ENCODE assay signal across 1 cellular context in the genomic region with DNA sequence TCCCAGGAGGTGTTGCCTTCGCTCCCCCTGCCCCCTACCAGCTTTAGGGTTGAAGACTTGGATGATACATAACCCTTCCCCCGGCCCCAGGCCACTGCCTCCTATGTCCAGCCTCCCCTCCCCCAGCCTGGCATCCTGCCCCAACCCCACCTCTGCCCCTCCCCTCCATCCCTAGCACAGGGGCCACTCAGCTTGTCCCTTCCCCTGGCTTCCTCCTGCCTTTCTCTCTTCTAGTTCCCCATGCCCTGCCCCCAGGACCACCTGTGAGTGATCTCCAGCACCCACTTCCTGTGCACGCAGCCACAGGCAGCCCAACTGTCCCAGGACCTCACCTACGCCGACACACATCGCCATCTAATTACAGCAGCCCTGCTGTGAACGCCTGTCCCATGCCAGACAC.
TF ChIP-seq lines count a peak whose summit lies in the region.

No MANE protein-coding gene starts in this region.

TF ChIP-seq in GM12878, 131 proteins besides CTCF, POLR2A, EP300 and RAD21 (continued from another document):
- TF ChIP-seq TCF12 (IDR thresholded peaks at IDR 0.05; ENCODE audit: low read depth, low read length) (peak; percentile 46; the same call in 1 of the 2 replicates), POU2F2 (IDR thresholded peaks at IDR 0.05; ENCODE audit: borderline replicate concordance, low read depth, low read length) (no peak)
